ENCODE assay signal across 22 cellular contexts in the genomic region with DNA sequence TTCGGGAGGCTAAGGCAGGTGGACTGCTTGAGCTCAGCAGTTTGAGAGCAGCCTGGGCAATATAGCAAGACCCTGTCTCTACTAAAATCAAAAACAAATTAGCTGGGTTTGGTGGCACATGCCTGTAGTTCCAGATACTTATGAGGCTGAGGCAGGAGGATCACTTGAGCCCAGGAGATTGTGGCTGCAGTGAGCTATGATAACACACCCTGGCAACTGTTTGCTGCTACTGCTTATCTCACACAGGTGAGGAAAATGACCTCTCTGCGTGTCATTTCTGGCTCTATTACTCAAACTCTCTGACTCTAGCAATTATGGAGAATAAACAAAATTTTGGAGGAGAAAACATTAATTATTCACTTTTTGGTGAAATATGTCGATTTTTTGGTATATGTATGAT. TPM values are rescaled to one million over a fixed set of nuclear protein-coding genes. Genes with fewer than 3 reads are reported as not detected.
"Had no signal": no experiment of that assay in that cellular context is flagged by ENCODE, and none has a peak within 500 bp of the region (broad histone marks: within the 10 kb centered on the region; RNA-seq: fewer than 3 reads in every experiment).

No MANE protein-coding gene starts in this region.

- H3K4me3 Mint-ChIP-seq: activated CD4-positive, alpha-beta T cell treated with anti-CD3 and anti-CD28 coated beads, Interleukin-2, amount 10 ng/mL, durations not matched to agents 7 days and 5 days; brain; memory B cell; naive B cell had no signal

- ATAC-seq: esophagus mucosa had no signal

- DNase-seq: activated CD4-positive, alpha-beta T cell treated with anti-CD3 and anti-CD28 coated beads, Interleukin-2, amount 10 ng/mL, durations not matched to agents 7 days and 5 days; activated T-cell treated with anti-CD3 and anti-CD28 coated beads, Interleukin-2, amount 50 U/mL, for 1 hour; aorta; caudate nucleus; effector memory CD4-positive, alpha-beta T cell; glutamatergic neuron; hippocampal formation; naive B cell; nucleus accumbens; sigmoid colon; spleen; stimulated activated CD4-positive, alpha-beta T cell treated with anti-CD3 and anti-CD28 coated beads, Interleukin-4, amount 100 ng/mL, for 24 hours; stimulated activated naive CD4-positive, alpha-beta T cell treated with Interleukin-2 at 50 U/mL for 16 hours had no signal

- H3K27ac Mint-ChIP-seq: activated CD4-positive, alpha-beta T cell treated with anti-CD3 and anti-CD28 coated beads, Interleukin-2, amount 10 ng/mL, durations not matched to agents 7 days and 5 days; activated naive CD4-positive, alpha-beta T cell treated with anti-CD3 and anti-CD28 coated beads, Interleukin-2, amount 50 U/mL, for 72 hours; memory B cell; naive B cell had no signal

- H3K36me3 Mint-ChIP-seq: brain, memory B cell, naive B cell had no signal

- H3K36me3 ChIP-seq: sigmoid colon, spleen had no signal

- H3K27me3 ChIP-seq: sigmoid colon had no signal

- H3K27ac ChIP-seq: sigmoid colon, spleen had no signal

- H3K27me3 Mint-ChIP-seq: activated CD4-positive, alpha-beta T cell treated with anti-CD3 and anti-CD28 coated beads, Interleukin-2, amount 10 ng/mL, durations not matched to agents 7 days and 5 days; memory B cell had no signal

- H3K9me3 Mint-ChIP-seq: memory B cell, naive B cell had no signal

- H3K9me3 ChIP-seq: sigmoid colon, spleen had no signal

- FAIRE-seq: frontal cortex, urothelium cell line had no signal

- H3K4me3 ChIP-seq: sigmoid colon, spleen had no signal

RNA-seq across cellular contexts. Expression of a gene that starts 45.3 kb away (rescaled TPM):
- total RNA-seq: activated CD4-positive, alpha-beta T cell treated with anti-CD3 and anti-CD28 coated beads, Interleukin-2, amount 10 ng/mL, durations not matched to agents 7 days and 5 days; activated naive CD4-positive, alpha-beta T cell treated with anti-CD3 and anti-CD28 coated beads, Interleukin-2, amount 50 U/mL, for 72 hours; mucosa of gallbladder; spleen; T-helper 2 cell treated with Interferon-gamma antibody and Interleukin-4, amounts not matched to agents 100 ng/mL and 5 ng/mL, for 36 hours had no signal
- polyA plus RNA-seq: aorta, neural cell had no signal
